Comparison of ENCODE assay signal across 10 cellular contexts in genomic region chr18:46264255-46264654, GRCh38.
A peak's percentile ranks its signal among the peaks of the same experiment; 100 is the strongest.
DNase-seq lines count a peak whose midpoint lies in the region; ATAC-seq and TF ChIP-seq lines count a peak whose summit lies in the region.
"Had no signal": no experiment of that assay in that cellular context is flagged by ENCODE, and none has a peak within 500 bp of the region (broad histone marks: within the 10 kb centered on the region; RNA-seq: fewer than 3 reads in every experiment).

No MANE protein-coding gene starts in this region.

- ATAC-seq in RWPE2 (ENCODE audit: low read depth) (peak; percentile 62), heart left ventricle (peak in 3 of 4 donors; percentile 35 to 44 (median 36)), omental fat pad (ENCODE audit: low FRiP score) (no peak), GM19395 (IDR thresholded peaks at IDR 0.05; ENCODE audit: unreplicated experiment) (no peak)

- intact Hi-C loops in heart left ventricle (cut with DNase I) = loop anchor here in 3 of 10 donors (10.0 kb wide), 1 partner anchor 89 kb away; a partner anchor contains a TSS
- intact Hi-C loops in thyroid gland (cut with DNase I) = no loop called here

- no peak for DNase-seq in activated naive CD4-positive, alpha-beta T cell treated with anti-CD3 and anti-CD28 coated beads, Interleukin-2, amount 10 ng/mL, durations not matched to agents 7 days and 5 days
- DNase-seq in RWPE2 (ENCODE audit: low spot score) = no peak
- DNase-seq in heart left ventricle = no peak
- no peak for DNase-seq in thyroid gland
- no peak for DNase-seq in omental fat pad (ENCODE audit: low spot score)
- no peak for DNase-seq in NCI-H510A treated with DMSO at 0.1 percent for 48 hours (lab: John Stamatoyannopoulos, UW)
- DNase-seq: NCI-H2227 treated with DMSO at 0.1 percent for 48 hours had no signal

- H3K4me3 ChIP-seq in RWPE2 (ENCODE audit: severe bottlenecking) (no peak overlapping the region), heart left ventricle (no peak overlapping the region), thyroid gland (replicated peaks in 1 of 3) (no peak overlapping the region)

- H3K4me1 ChIP-seq in RWPE2 (ENCODE audit: insufficient read depth, poor library complexity, severe bottlenecking) (peaks cover 36% of the 10 kb centered on the region), heart left ventricle (peaks cover 0 to 68% (median 34%) of the 10 kb centered on the region in 12 donors), thyroid gland (peaks cover 27 to 72% of the 10 kb centered on the region in 2 donors)

- H3K27me3 ChIP-seq in RWPE2 (ENCODE audit: insufficient read depth, poor library complexity, severe bottlenecking) = no peaks in the 10 kb centered on the region
- H3K27me3 ChIP-seq in heart left ventricle = no peaks in the 10 kb centered on the region
- H3K27me3 ChIP-seq in thyroid gland = no peaks in the 10 kb centered on the region

- peaks cover 32% of the 10 kb centered on the region for H3K36me3 Mint-ChIP-seq in activated naive CD4-positive, alpha-beta T cell treated with anti-CD3 and anti-CD28 coated beads, Interleukin-2, amount 50 U/mL, for 24 hours
- H3K36me3 Mint-ChIP-seq in activated naive CD4-positive, alpha-beta T cell treated with anti-CD3 and anti-CD28 coated beads, Interleukin-2, amount 10 ng/mL, durations not matched to agents 7 days and 5 days = peaks cover 69% of the 10 kb centered on the region

- TF ChIP-seq CTCF in RWPE2 (IDR thresholded peaks at IDR 0.05; ENCODE audit: poor library complexity, severe bottlenecking) (no peak), heart left ventricle (IDR thresholded peaks at IDR 0.05) (peak in 1 of 12 donors; percentile 6), thyroid gland (IDR thresholded peaks at IDR 0.05) (peak in 2 of 6 experiments; percentile 21 to 45), omental fat pad (IDR thresholded peaks at IDR 0.05) (no peak)

- H3K27ac Mint-ChIP-seq in activated naive CD4-positive, alpha-beta T cell treated with anti-CD3 and anti-CD28 coated beads, Interleukin-2, amount 50 U/mL, for 24 hours = peak overlapping the region; percentile 77
- H3K27ac Mint-ChIP-seq in activated naive CD4-positive, alpha-beta T cell treated with anti-CD3 and anti-CD28 coated beads, Interleukin-2, amount 10 ng/mL, durations not matched to agents 7 days and 5 days = no peak overlapping the region

- peaks cover 78% of the 10 kb centered on the region for H3K4me1 Mint-ChIP-seq in activated naive CD4-positive, alpha-beta T cell treated with anti-CD3 and anti-CD28 coated beads, Interleukin-2, amount 50 U/mL, for 24 hours
- H3K4me1 Mint-ChIP-seq in activated naive CD4-positive, alpha-beta T cell treated with anti-CD3 and anti-CD28 coated beads, Interleukin-2, amount 10 ng/mL, durations not matched to agents 7 days and 5 days = peaks cover 58% of the 10 kb centered on the region

- CTCF ChIA-PET in activated naive CD4-positive, alpha-beta T cell treated with anti-CD3 and anti-CD28 coated beads, Interleukin-2, amount 10 ng/mL, durations not matched to agents 7 days and 5 days (lab: Charles Lee) = interaction anchor here (0.7 to 2.4 kb wide), 2 partner anchors 91 to 151 kb away, joined by 4 to 6 read pairs; a partner anchor contains a TSS

- H3K27ac ChIP-seq in RWPE2 (ENCODE audit: poor library complexity, severe bottlenecking) = peak overlapping the region; percentile 58
- peak overlapping the region in 8 of 12 donors; percentile 0 to 53 (median 46) for H3K27ac ChIP-seq in heart left ventricle
- peak overlapping the region in 2 of 3 donors; percentile 43 to 60 for H3K27ac ChIP-seq in thyroid gland
- H3K27ac ChIP-seq: C4-2B had no signal

- H3K4me3 Mint-ChIP-seq in activated naive CD4-positive, alpha-beta T cell treated with anti-CD3 and anti-CD28 coated beads, Interleukin-2, amount 50 U/mL, for 24 hours = no peak overlapping the region
- no peak overlapping the region for H3K4me3 Mint-ChIP-seq in activated naive CD4-positive, alpha-beta T cell treated with anti-CD3 and anti-CD28 coated beads, Interleukin-2, amount 10 ng/mL, durations not matched to agents 7 days and 5 days

- no peaks in the 10 kb centered on the region for H3K27me3 Mint-ChIP-seq in activated naive CD4-positive, alpha-beta T cell treated with anti-CD3 and anti-CD28 coated beads, Interleukin-2, amount 50 U/mL, for 24 hours
- H3K27me3 Mint-ChIP-seq in activated naive CD4-positive, alpha-beta T cell treated with anti-CD3 and anti-CD28 coated beads, Interleukin-2, amount 10 ng/mL, durations not matched to agents 7 days and 5 days = no peaks in the 10 kb centered on the region

- TF ChIP-seq POLR2A in heart left ventricle (IDR thresholded peaks at IDR 0.05) (no peak), thyroid gland (IDR thresholded peaks at IDR 0.05) (no peak)

- WGBS in heart left ventricle, 4 donors = 20 to 34% (median 32%) methylated on average over 1 of the region's 1 CpG
- 20 to 30% methylated on average over 1 of the region's 1 CpG for WGBS in thyroid gland, 2 donors

- H3K9me3 Mint-ChIP-seq in activated naive CD4-positive, alpha-beta T cell treated with anti-CD3 and anti-CD28 coated beads, Interleukin-2, amount 50 U/mL, for 24 hours = no peaks in the 10 kb centered on the region
- no peaks in the 10 kb centered on the region for H3K9me3 Mint-ChIP-seq in activated naive CD4-positive, alpha-beta T cell treated with anti-CD3 and anti-CD28 coated beads, Interleukin-2, amount 10 ng/mL, durations not matched to agents 7 days and 5 days

- peaks cover 26% of the 10 kb centered on the region for H3K36me3 ChIP-seq in RWPE2 (ENCODE audit: low read depth)
- H3K36me3 ChIP-seq in heart left ventricle = peaks cover 0 to 38% (median 8%) of the 10 kb centered on the region in 9 donors
- H3K36me3 ChIP-seq in thyroid gland = no peaks in the 10 kb centered on the region

- H3K9me3 ChIP-seq in RWPE2 (ENCODE audit: severe bottlenecking) (no peaks in the 10 kb centered on the region), heart left ventricle (no peaks in the 10 kb centered on the region), thyroid gland (no peaks in the 10 kb centered on the region)

Comparison
In these comparisons a context has a peak if more than half of its experiments do, and no peak if none do; other contexts are left out.
1. ATAC-seq: peak in RWPE2 (single experiment) and heart left ventricle (3 of 4); none in omental fat pad (single experiment) and GM19395 (single experiment).
2. Peak in every context shown above with its lines, with median percentiles within 50 percentile points of each other: H3K27ac ChIP-seq.